ENCODE assay signal across 1 cellular context in the genomic region with DNA sequence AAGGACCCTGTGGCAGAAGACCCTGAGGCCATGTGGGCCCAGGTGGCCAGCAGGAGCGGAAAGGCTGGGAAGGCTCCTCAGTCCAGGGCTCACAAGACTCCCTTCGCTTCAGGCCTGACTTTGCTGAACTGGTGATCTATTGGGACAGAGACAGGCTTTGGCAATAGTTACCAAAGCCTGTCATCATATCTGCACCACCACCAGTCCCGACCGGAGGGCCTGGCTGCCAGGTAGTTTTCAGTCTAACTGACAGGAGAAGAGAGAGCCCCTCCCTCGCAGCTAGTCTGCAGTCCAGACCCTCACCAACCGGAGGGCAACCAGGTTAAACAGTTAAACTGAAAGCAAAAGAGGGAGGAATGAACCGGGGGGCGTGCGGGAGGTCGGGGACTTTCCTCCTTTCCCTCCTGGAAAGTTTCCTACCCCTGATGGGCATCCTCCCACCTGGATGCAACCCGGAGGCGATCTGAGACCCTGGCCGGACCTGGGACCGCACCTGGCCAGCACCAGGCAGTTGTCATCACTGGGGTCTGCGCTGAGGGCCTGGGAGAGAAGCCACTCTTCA.
TF ChIP-seq lines count a peak whose summit lies in the region.

No MANE protein-coding gene starts in this region.

TF ChIP-seq in GM23338, 12 proteins besides CTCF, POLR2A, EP300 and RAD21:
- TF ChIP-seq POLR2AphosphoS5 (IDR thresholded peaks at IDR 0.05; ENCODE audit: low read depth) (no peak), EZH2phosphoT487 (IDR thresholded peaks at IDR 0.05; ENCODE audit: unreplicated experiment) (no peak), CREB1 (CRISPR knock-in tag; IDR thresholded peaks at IDR 0.05; ENCODE audit: low read depth) (no peak), EZH2 (IDR thresholded peaks at IDR 0.05; ENCODE audit: low read depth, unreplicated experiment) (no peak), ZNF331 (CRISPR knock-in tag; IDR thresholded peaks at IDR 0.05; ENCODE audit: low read depth) (no peak), ETS1 (IDR thresholded peaks at IDR 0.05) (no peak), ZNF114 (CRISPR knock-in tag; IDR thresholded peaks at IDR 0.05) (no peak), NANOG (IDR thresholded peaks at IDR 0.05; ENCODE audit: borderline replicate concordance) (no peak), STAT1 (IDR thresholded peaks at IDR 0.05; ENCODE audit: unreplicated experiment) (no peak), JUNB (IDR thresholded peaks at IDR 0.05; ENCODE audit: unreplicated experiment) (no peak)
- TF ChIP-seq, protein P1, sequence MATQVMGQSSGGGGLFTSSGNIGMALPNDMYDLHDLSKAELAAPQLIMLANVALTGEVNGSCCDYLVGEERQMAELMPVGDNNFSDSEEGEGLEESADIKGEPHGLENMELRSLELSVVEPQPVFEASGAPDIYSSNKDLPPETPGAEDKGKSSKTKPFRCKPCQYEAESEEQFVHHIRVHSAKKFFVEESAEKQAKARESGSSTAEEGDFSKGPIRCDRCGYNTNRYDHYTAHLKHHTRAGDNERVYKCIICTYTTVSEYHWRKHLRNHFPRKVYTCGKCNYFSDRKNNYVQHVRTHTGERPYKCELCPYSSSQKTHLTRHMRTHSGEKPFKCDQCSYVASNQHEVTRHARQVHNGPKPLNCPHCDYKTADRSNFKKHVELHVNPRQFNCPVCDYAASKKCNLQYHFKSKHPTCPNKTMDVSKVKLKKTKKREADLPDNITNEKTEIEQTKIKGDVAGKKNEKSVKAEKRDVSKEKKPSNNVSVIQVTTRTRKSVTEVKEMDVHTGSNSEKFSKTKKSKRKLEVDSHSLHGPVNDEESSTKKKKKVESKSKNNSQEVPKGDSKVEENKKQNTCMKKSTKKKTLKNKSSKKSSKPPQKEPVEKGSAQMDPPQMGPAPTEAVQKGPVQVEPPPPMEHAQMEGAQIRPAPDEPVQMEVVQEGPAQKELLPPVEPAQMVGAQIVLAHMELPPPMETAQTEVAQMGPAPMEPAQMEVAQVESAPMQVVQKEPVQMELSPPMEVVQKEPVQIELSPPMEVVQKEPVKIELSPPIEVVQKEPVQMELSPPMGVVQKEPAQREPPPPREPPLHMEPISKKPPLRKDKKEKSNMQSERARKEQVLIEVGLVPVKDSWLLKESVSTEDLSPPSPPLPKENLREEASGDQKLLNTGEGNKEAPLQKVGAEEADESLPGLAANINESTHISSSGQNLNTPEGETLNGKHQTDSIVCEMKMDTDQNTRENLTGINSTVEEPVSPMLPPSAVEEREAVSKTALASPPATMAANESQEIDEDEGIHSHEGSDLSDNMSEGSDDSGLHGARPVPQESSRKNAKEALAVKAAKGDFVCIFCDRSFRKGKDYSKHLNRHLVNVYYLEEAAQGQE (IDR thresholded peaks at IDR 0.05; ENCODE audit: unreplicated experiment), result no peak
- TF ChIP-seq, protein P2, sequence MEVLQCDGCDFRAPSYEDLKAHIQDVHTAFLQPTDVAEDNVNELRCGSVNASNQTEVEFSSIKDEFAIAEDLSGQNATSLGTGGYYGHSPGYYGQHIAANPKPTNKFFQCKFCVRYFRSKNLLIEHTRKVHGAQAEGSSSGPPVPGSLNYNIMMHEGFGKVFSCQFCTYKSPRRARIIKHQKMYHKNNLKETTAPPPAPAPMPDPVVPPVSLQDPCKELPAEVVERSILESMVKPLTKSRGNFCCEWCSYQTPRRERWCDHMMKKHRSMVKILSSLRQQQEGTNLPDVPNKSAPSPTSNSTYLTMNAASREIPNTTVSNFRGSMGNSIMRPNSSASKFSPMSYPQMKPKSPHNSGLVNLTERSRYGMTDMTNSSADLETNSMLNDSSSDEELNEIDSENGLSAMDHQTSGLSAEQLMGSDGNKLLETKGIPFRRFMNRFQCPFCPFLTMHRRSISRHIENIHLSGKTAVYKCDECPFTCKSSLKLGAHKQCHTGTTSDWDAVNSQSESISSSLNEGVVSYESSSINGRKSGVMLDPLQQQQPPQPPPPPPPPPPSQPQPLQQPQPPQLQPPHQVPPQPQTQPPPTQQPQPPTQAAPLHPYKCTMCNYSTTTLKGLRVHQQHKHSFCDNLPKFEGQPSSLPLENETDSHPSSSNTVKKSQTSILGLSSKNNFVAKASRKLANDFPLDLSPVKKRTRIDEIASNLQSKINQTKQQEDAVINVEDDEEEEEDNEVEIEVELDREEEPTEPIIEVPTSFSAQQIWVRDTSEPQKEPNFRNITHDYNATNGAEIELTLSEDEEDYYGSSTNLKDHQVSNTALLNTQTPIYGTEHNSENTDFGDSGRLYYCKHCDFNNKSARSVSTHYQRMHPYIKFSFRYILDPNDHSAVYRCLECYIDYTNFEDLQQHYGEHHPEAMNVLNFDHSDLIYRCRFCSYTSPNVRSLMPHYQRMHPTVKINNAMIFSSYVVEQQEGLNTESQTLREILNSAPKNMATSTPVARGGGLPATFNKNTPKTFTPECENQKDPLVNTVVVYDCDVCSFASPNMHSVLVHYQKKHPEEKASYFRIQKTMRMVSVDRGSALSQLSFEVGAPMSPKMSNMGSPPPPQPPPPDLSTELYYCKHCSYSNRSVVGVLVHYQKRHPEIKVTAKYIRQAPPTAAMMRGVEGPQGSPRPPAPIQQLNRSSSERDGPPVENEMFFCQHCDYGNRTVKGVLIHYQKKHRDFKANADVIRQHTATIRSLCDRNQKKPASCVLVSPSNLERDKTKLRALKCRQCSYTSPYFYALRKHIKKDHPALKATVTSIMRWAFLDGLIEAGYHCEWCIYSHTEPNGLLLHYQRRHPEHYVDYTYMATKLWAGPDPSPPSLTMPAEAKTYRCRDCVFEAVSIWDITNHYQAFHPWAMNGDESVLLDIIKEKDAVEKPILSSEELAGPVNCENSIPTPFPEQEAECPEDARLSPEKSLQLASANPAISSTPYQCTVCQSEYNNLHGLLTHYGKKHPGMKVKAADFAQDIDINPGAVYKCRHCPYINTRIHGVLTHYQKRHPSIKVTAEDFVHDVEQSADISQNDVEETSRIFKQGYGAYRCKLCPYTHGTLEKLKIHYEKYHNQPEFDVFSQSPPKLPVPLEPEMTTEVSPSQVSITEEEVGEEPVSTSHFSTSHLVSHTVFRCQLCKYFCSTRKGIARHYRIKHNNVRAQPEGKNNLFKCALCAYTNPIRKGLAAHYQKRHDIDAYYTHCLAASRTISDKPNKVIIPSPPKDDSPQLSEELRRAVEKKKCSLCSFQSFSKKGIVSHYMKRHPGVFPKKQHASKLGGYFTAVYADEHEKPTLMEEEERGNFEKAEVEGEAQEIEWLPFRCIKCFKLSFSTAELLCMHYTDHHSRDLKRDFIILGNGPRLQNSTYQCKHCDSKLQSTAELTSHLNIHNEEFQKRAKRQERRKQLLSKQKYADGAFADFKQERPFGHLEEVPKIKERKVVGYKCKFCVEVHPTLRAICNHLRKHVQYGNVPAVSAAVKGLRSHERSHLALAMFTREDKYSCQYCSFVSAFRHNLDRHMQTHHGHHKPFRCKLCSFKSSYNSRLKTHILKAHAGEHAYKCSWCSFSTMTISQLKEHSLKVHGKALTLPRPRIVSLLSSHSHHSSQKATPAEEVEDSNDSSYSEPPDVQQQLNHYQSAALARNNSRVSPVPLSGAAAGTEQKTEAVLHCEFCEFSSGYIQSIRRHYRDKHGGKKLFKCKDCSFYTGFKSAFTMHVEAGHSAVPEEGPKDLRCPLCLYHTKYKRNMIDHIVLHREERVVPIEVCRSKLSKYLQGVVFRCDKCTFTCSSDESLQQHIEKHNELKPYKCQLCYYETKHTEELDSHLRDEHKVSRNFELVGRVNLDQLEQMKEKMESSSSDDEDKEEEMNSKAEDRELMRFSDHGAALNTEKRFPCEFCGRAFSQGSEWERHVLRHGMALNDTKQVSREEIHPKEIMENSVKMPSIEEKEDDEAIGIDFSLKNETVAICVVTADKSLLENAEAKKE (CRISPR knock-in tag; IDR thresholded peaks at IDR 0.05), result no peak
